Comparison of ENCODE assay signal across 13 cellular contexts in the genomic region with DNA sequence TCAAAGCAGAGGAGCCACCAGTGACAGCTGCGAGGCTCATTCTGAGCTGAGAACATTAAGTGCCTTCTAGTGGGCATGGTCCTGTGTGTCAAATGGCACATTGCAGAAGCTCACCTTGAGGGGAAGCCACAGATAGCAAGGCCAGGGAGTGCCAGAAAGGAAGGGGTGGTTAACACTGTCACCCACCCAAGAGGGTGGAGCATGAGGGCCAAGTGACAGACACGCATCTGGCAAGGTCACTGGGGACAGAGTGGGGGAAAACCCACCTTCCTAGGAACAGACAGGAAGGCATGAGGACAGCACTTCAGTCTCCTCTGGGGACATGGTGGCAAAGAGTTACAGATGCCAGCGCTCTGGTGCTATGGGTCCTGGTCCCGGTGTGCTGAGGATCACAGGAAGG. TPM values are rescaled to one million over a fixed set of nuclear protein-coding genes. Genes with fewer than 3 reads are reported as not detected.
DNase-seq lines count a peak whose midpoint lies in the region; ATAC-seq, FAIRE-seq and TF ChIP-seq lines count a peak whose summit lies in the region.
"Had no signal": no experiment of that assay in that cellular context is flagged by ENCODE, and none has a peak within 500 bp of the region (broad histone marks: within the 10 kb centered on the region; RNA-seq: fewer than 3 reads in every experiment).

No MANE protein-coding gene starts in this region.

- H3K4me3 Mint-ChIP-seq in activated CD8-positive, alpha-beta memory T cell treated with anti-CD3 and anti-CD28 coated beads, Interleukin-2, amount 10 ng/mL, durations not matched to agents 7 days and 5 days: no peak overlapping the region
- H3K4me3 Mint-ChIP-seq in T-cell: no peak overlapping the region

- CTCF ChIA-PET in activated CD8-positive, alpha-beta memory T cell treated with anti-CD3 and anti-CD28 coated beads, Interleukin-2, amount 10 ng/mL, durations not matched to agents 7 days and 5 days (lab: Charles Lee): interaction anchor here (1.0 to 1.5 kb wide), 3 partner anchors 13 to 167 kb away, joined by 3 to 5 read pairs (median 3); no protein-coding TSS in a partner anchor
- CTCF ChIA-PET in T-cell (lab: Charles Lee): interaction anchor here in 1 of 2 donors (0.6 kb wide), 1 partner anchor 177 kb away, joined by 3 read pairs; a partner anchor contains a TSS

- no peaks in the 10 kb centered on the region for H3K9me3 ChIP-seq in kidney (ENCODE audit: control insufficient read depth in 1 of 2, low read length in 2 of 2)
- H3K9me3 ChIP-seq: gastrocnemius medialis, prostate gland had no signal

- no peaks in the 10 kb centered on the region for H3K4me1 ChIP-seq in kidney (ENCODE audit: control insufficient read depth in 1 of 2, insufficient read depth in 1 of 2, low read depth in 1 of 2, low read length in 2 of 2)
- H3K4me1 ChIP-seq: gastrocnemius medialis, prostate gland had no signal

- DNase-seq in activated CD8-positive, alpha-beta memory T cell treated with anti-CD3 and anti-CD28 coated beads, Interleukin-2, amount 10 ng/mL, durations not matched to agents 7 days and 5 days: peak; percentile 60
- DNase-seq in activated CD8-positive, alpha-beta memory T cell treated with anti-CD3 and anti-CD28 coated beads, Interleukin-2, amount 50 U/mL, for 4 hours: no peak
- peak in 20 of 34 experiments; percentile 9 to 53 (median 28) for DNase-seq in T-cell
- DNase-seq in stimulated activated CD8-positive, alpha-beta memory T cell treated with anti-CD3 and anti-CD28 coated beads, Interleukin-4, amount 100 ng/mL, for 24 hours (ENCODE audit: low read depth): peak; percentile 11
- no peak for DNase-seq in stimulated activated CD4-positive, alpha-beta T cell treated with anti-CD3 and anti-CD28 coated beads, Interleukin-1b, Interleukin-23, amount 100 ng/mL, for 48 hours
- no peak for DNase-seq in kidney
- DNase-seq: central memory CD4-positive, alpha-beta T cell; gastrocnemius medialis; NCI-H345 had no signal

- peaks cover 23% of the 10 kb centered on the region for H3K4me1 Mint-ChIP-seq in activated CD8-positive, alpha-beta memory T cell treated with anti-CD3 and anti-CD28 coated beads, Interleukin-2, amount 10 ng/mL, durations not matched to agents 7 days and 5 days
- H3K4me1 Mint-ChIP-seq in T-cell: peaks cover 8 to 18% (median 11%) of the 10 kb centered on the region in 3 donors

- H3K27me3 Mint-ChIP-seq in activated CD8-positive, alpha-beta memory T cell treated with anti-CD3 and anti-CD28 coated beads, Interleukin-2, amount 10 ng/mL, durations not matched to agents 7 days and 5 days: no peaks in the 10 kb centered on the region
- no peaks in the 10 kb centered on the region for H3K27me3 Mint-ChIP-seq in T-cell

- peaks cover 21 to 25% of the 10 kb centered on the region in 2 donors for H3K36me3 ChIP-seq in kidney (ENCODE audit: control insufficient read depth in 1 of 2, insufficient read depth in 2 of 2, low read length in 2 of 2)

- H3K36me3 Mint-ChIP-seq in activated CD8-positive, alpha-beta memory T cell treated with anti-CD3 and anti-CD28 coated beads, Interleukin-2, amount 10 ng/mL, durations not matched to agents 7 days and 5 days: peaks cover 38% of the 10 kb centered on the region
- peaks cover 55% of the 10 kb centered on the region for H3K36me3 Mint-ChIP-seq in T-cell

- intact Hi-C loops in kidney (cut with DNase I): no loop called here

- TF ChIP-seq CTCF in kidney (IDR thresholded peaks at IDR 0.05; ENCODE audit: borderline replicate concordance, extremely low read depth, insufficient read depth): no peak

- H3K27ac ChIP-seq in kidney (ENCODE audit: low read depth in 2 of 2, low read length in 2 of 2): no peak overlapping the region
- H3K27ac ChIP-seq: gastrocnemius medialis, prostate gland had no signal

- H3K9ac ChIP-seq in kidney (ENCODE audit: low read length in 2 of 2): no peak overlapping the region

- peak; percentile 80 for ATAC-seq in activated CD8-positive, alpha-beta memory T cell treated with anti-CD3 and anti-CD28 coated beads, Interleukin-2, amount 10 ng/mL, durations not matched to agents 7 days and 5 days
- ATAC-seq in GM21576 (IDR thresholded peaks at IDR 0.05; ENCODE audit: unreplicated experiment) (peak; percentile 62), T-cell (replicated peaks in 1 of 4) (peak in 3 of 4 experiments; percentile 45 to 75 (median 63)), HG03439 (IDR thresholded peaks at IDR 0.05; ENCODE audit: unreplicated experiment) (no peak)
- ATAC-seq: gastrocnemius medialis, K562 had no signal

- no peak overlapping the region for H3K4me3 ChIP-seq in kidney (ENCODE audit: low read length in 2 of 2)
- H3K4me3 ChIP-seq: gastrocnemius medialis, K562, prostate gland had no signal

- H3K27ac Mint-ChIP-seq in activated CD8-positive, alpha-beta memory T cell treated with anti-CD3 and anti-CD28 coated beads, Interleukin-2, amount 10 ng/mL, durations not matched to agents 7 days and 5 days: peak overlapping the region; percentile 35
- peak overlapping the region in 1 of 2 donors; percentile 61 for H3K27ac Mint-ChIP-seq in T-cell

- no peak for FAIRE-seq in kidney (lab: Jason Lieb, UNC)
- FAIRE-seq: K562 had no signal

- peaks cover 3% of the 10 kb centered on the region for H3K9me3 Mint-ChIP-seq in activated CD8-positive, alpha-beta memory T cell treated with anti-CD3 and anti-CD28 coated beads, Interleukin-2, amount 10 ng/mL, durations not matched to agents 7 days and 5 days (ENCODE audit: low read depth)
- H3K9me3 Mint-ChIP-seq in T-cell: no peaks in the 10 kb centered on the region

- POLR2A ChIA-PET in T-cell (lab: Charles Lee): no interaction called here

RNA-seq across cellular contexts. Expression of a gene that starts 22.1 kb away (rescaled TPM):
- 10 to 100 TPM; 27.8 to 35.3 TPM for total RNA-seq in activated CD8-positive, alpha-beta memory T cell treated with anti-CD3 and anti-CD28 coated beads, Interleukin-2, amount 10 ng/mL, durations not matched to agents 7 days and 5 days
- total RNA-seq in T-cell (10 to 100 TPM; 17.5 to 29.4 (median 25.9) TPM), kidney (38.5 TPM)
- polyA plus RNA-seq in kidney (ENCODE audit: insufficient read depth, low read depth, low replicate concordance): 47.7 TPM

RNA-seq across cellular contexts. Expression of a gene that starts 52.8 kb away (rescaled TPM):
- not detected for total RNA-seq in activated CD8-positive, alpha-beta memory T cell treated with anti-CD3 and anti-CD28 coated beads, Interleukin-2, amount 10 ng/mL, durations not matched to agents 7 days and 5 days
- under 1 TPM in 2 of 5 donors, not detected in 3; 0.13 to 0.50 TPM for total RNA-seq in T-cell
- 0.19 TPM for total RNA-seq in kidney
- polyA plus RNA-seq in kidney (ENCODE audit: insufficient read depth, low read depth, low replicate concordance): not detected
- total RNA-seq: gastrocnemius medialis had no signal

Comparison
In these comparisons a context has a peak if more than half of its experiments do, and no peak if none do; other contexts are left out.
1. DNase-seq: peak in activated CD8-positive, alpha-beta memory T cell treated with anti-CD3 and anti-CD28 coated beads, Interleukin-2, amount 10 ng/mL, durations not matched to agents 7 days and 5 days (single experiment), T-cell (20 of 34) and stimulated activated CD8-positive, alpha-beta memory T cell treated with anti-CD3 and anti-CD28 coated beads, Interleukin-4, amount 100 ng/mL, for 24 hours (single experiment); none in activated CD8-positive, alpha-beta memory T cell treated with anti-CD3 and anti-CD28 coated beads, Interleukin-2, amount 50 U/mL, for 4 hours (single experiment), stimulated activated CD4-positive, alpha-beta T cell treated with anti-CD3 and anti-CD28 coated beads, Interleukin-1b, Interleukin-23, amount 100 ng/mL, for 48 hours (single experiment) and kidney (single experiment).